In genomic region chr5:114449836-114450515, GRCh38 we compare ENCODE assay signal across 1 cellular context.
TF ChIP-seq lines count a peak whose summit lies in the region.

No MANE protein-coding gene starts in this region.

TF ChIP-seq in GM12878, 131 proteins besides CTCF, POLR2A, EP300 and RAD21 (continued from another document and continues in another):
- TF ChIP-seq ZNF592 (IDR thresholded peaks at IDR 0.05): 0 out of 2 replicates have a peak, but pooled peaks have one; percentile 7
- no peak for TF ChIP-seq CHD2 (IDR thresholded peaks at IDR 0.05; ENCODE audit: borderline replicate concordance, low read depth, low read length)
- TF ChIP-seq CEBPB (IDR thresholded peaks at IDR 0.05; ENCODE audit: borderline replicate concordance in 1 of 2, low read depth in 2 of 2, low read length in 2 of 2): no peak
- TF ChIP-seq MAX (IDR thresholded peaks at IDR 0.05; ENCODE audit: low read depth, low read length): no peak
- peak; percentile 65 for TF ChIP-seq TCF12 (IDR thresholded peaks at IDR 0.05; ENCODE audit: low read depth, low read length)
- TF ChIP-seq GATAD2B (conservative IDR thresholded peaks at IDR 0.05; ENCODE audit: low read depth): no peak
- peak; percentile 41; the same call in 1 of the 2 replicates for TF ChIP-seq EED (IDR thresholded peaks at IDR 0.05; ENCODE audit: low read depth)
- TF ChIP-seq HDGF (IDR thresholded peaks at IDR 0.05): peak; percentile 59; the same call in 1 of the 2 replicates
- no peak for TF ChIP-seq USF1 (IDR thresholded peaks at IDR 0.05; ENCODE audit: borderline replicate concordance, extremely low read length, insufficient read depth, low read depth, low read length)
- peak; percentile 45; the same call in 1 of the 2 replicates for TF ChIP-seq MTA2 (IDR thresholded peaks at IDR 0.05; ENCODE audit: low read depth)
- peak; percentile 97 for TF ChIP-seq SMC3 (IDR thresholded peaks at IDR 0.05; ENCODE audit: borderline replicate concordance, low read length)
- no peak for TF ChIP-seq MEF2B (IDR thresholded peaks at IDR 0.05; ENCODE audit: partially characterized antibody, poor library complexity, severe bottlenecking)
- TF ChIP-seq RUNX3 (IDR thresholded peaks at IDR 0.05; ENCODE audit: low read length): peak; percentile 62; the same call in 1 of the 2 replicates
- no peak for TF ChIP-seq ZBED1 (IDR thresholded peaks at IDR 0.05; ENCODE audit: borderline replicate concordance)
- TF ChIP-seq CREB1 (IDR thresholded peaks at IDR 0.05; ENCODE audit: low read depth): 0 out of 2 replicates have a peak, but pooled peaks have one; percentile 32
- TF ChIP-seq RCOR1 (conservative IDR thresholded peaks at IDR 0.05; ENCODE audit: low read depth, low read length): no peak
- TF ChIP-seq SREBF1 (IDR thresholded peaks at IDR 0.05; ENCODE audit: low read length): no peak
- TF ChIP-seq ATF7 (IDR thresholded peaks at IDR 0.05; ENCODE audit: low read depth): peak; percentile 80
- TF ChIP-seq NKRF (conservative IDR thresholded peaks at IDR 0.05): no peak
- 0 out of 2 replicates have a peak, but pooled peaks have one; percentile 22 for TF ChIP-seq CREM (IDR thresholded peaks at IDR 0.05; ENCODE audit: low read depth)
- peak; percentile 72 for TF ChIP-seq IKZF1 (conservative IDR thresholded peaks at IDR 0.05)
- peak; percentile 55; the same call in 1 of the 2 replicates for TF ChIP-seq MEF2A (IDR thresholded peaks at IDR 0.05; ENCODE audit: insufficient read depth, low read depth, low read length)
- no peak for TF ChIP-seq ATF2 (IDR thresholded peaks at IDR 0.05; ENCODE audit: low read length)
- peak; percentile 89 to 90 for TF ChIP-seq BHLHE40 (IDR thresholded peaks at IDR 0.05; ENCODE audit: borderline replicate concordance in 1 of 2, low read depth in 2 of 2, low read length in 1 of 2)
- peak; percentile 99 for TF ChIP-seq RELA (IDR thresholded peaks at IDR 0.05; ENCODE audit: borderline replicate concordance, partially characterized antibody)
- no peak for TF ChIP-seq JUNB (IDR thresholded peaks at IDR 0.05)
- peak; percentile 55; the same call in 1 of the 2 replicates for TF ChIP-seq SMARCA5 (IDR thresholded peaks at IDR 0.05)
- peak; percentile 41 to 70; a peak in 3 of 4 replicates for TF ChIP-seq IKZF2 (IDR thresholded peaks at IDR 0.05)
- peak; percentile 48; the same call in 1 of the 2 replicates for TF ChIP-seq PAX5 (IDR thresholded peaks at IDR 0.05; ENCODE audit: borderline replicate concordance, low read depth, low read length)
- TF ChIP-seq SIX5 (IDR thresholded peaks at IDR 0.05; ENCODE audit: low read depth, low read length, severe bottlenecking): no peak
- TF ChIP-seq ZNF687 (IDR thresholded peaks at IDR 0.05): no peak
- TF ChIP-seq YBX1 (IDR thresholded peaks at IDR 0.05): no peak
- no peak for TF ChIP-seq TARDBP (IDR thresholded peaks at IDR 0.05; ENCODE audit: borderline replicate concordance)
- TF ChIP-seq NR2F1 (conservative IDR thresholded peaks at IDR 0.05): peak; percentile 48; the same call in 1 of the 2 replicates
- TF ChIP-seq FOXM1 (IDR thresholded peaks at IDR 0.05; ENCODE audit: low read depth, low read length): peak; percentile 75
- TF ChIP-seq CUX1 (IDR thresholded peaks at IDR 0.05; ENCODE audit: insufficient replicate concordance, low read depth, low read length): no peak
- no peak for TF ChIP-seq IRF5 (IDR thresholded peaks at IDR 0.05; ENCODE audit: borderline replicate concordance)
- peak; percentile 62 for TF ChIP-seq KLF5 (IDR thresholded peaks at IDR 0.05; ENCODE audit: partially characterized antibody)
- TF ChIP-seq POLR2AphosphoS5 (IDR thresholded peaks at IDR 0.05; ENCODE audit: low read length): no peak
